Comparison of ENCODE assay signal across 19 cellular contexts in genomic region chr5:133581918-133582317, GRCh38. TPM values are rescaled to one million over a fixed set of nuclear protein-coding genes. Genes with fewer than 3 reads are reported as not detected.
DNase-seq lines count a peak whose midpoint lies in the region; ATAC-seq and TF ChIP-seq lines count a peak whose summit lies in the region.
"Had no signal": no experiment of that assay in that cellular context is flagged by ENCODE, and none has a peak within 500 bp of the region (broad histone marks: within the 10 kb centered on the region; RNA-seq: fewer than 3 reads in every experiment).

No MANE protein-coding gene starts in this region.

- TF ChIP-seq POLR2A in right lobe of liver (IDR thresholded peaks at IDR 0.05) = no peak

- H3K27me3 ChIP-seq in foreskin keratinocyte (peaks cover 17% of the 10 kb centered on the region), smooth muscle cell (ENCODE audit: low read depth) (peaks cover 4% of the 10 kb centered on the region), right lobe of liver (no peaks in the 10 kb centered on the region)

- H3K4me1 ChIP-seq in foreskin keratinocyte (no peaks in the 10 kb centered on the region), smooth muscle cell (ENCODE audit: low read depth) (no peaks in the 10 kb centered on the region), right lobe of liver (no peaks in the 10 kb centered on the region)

- H2AFZ ChIP-seq in smooth muscle cell (ENCODE audit: low read depth) = no peak overlapping the region
- H2AFZ ChIP-seq: GM23248 had no signal

- no peaks in the 10 kb centered on the region for H4K20me1 ChIP-seq in smooth muscle cell (ENCODE audit: low read depth)

- no peaks in the 10 kb centered on the region for H3F3A ChIP-seq in smooth muscle cell (ENCODE audit: low read depth)

- H3K4me3 ChIP-seq in smooth muscle cell (no peak overlapping the region), right lobe of liver (no peak overlapping the region)
- H3K4me3 ChIP-seq: GM23248 had no signal

- H3K79me2 ChIP-seq in smooth muscle cell (ENCODE audit: low read depth) = no peaks in the 10 kb centered on the region

- H3K36me3 ChIP-seq in smooth muscle cell (ENCODE audit: low read depth) (no peaks in the 10 kb centered on the region), right lobe of liver (no peaks in the 10 kb centered on the region)

- no peak overlapping the region for H3K4me2 ChIP-seq in smooth muscle cell

- intact Hi-C loops in right lobe of liver (cut with DNase I) = no loop called here

- WGBS in smooth muscle cell (ENCODE audit: low lambda C conversion rate) = 97% methylated on average over 5 of the region's 5 CpGs
- 29% methylated on average over 1 of the region's 5 CpGs for WGBS in right lobe of liver (ENCODE audit: insufficient coverage, low coverage, low lambda C conversion rate, missing lambda C conversion rate)

- no peak overlapping the region for H3K27ac ChIP-seq in foreskin keratinocyte
- no peak overlapping the region for H3K27ac ChIP-seq in smooth muscle cell (ENCODE audit: low read depth)
- H3K27ac ChIP-seq in right lobe of liver = no peak overlapping the region
- H3K27ac ChIP-seq: GM23248, HL-60 had no signal

- DNase-seq in DMS153 (lab: John Stamatoyannopoulos, UW) = peak; percentile 10
- peak; percentile 26 for DNase-seq in NCI-H1105 (lab: John Stamatoyannopoulos, UW)
- peak; percentile 46 for DNase-seq in NCI-H345 treated with DMSO at 0.1 percent for 48 hours (lab: John Stamatoyannopoulos, UW; ENCODE audit: unreplicated experiment)
- peak; percentile 11 for DNase-seq in foreskin keratinocyte
- DNase-seq in GM10248 (ENCODE audit: extremely low spot score) = no peak
- DNase-seq in smooth muscle cell (lab: John Stamatoyannopoulos, UW; ENCODE audit: unreplicated experiment) = no peak
- DNase-seq in right lobe of liver = no peak
- DNase-seq: ACHN, AML-193, GDM1, GM23248, NCI-H146, NCI-H2107, NCI-H510A treated with DMSO at 0.1 percent for 48 hours, SHP77 treated with DMSO at 0.1 percent for 48 hours, T-helper 17 cell had no signal

- H3K9me3 ChIP-seq in smooth muscle cell (replicated peaks; ENCODE audit: low read depth) (no peaks in the 10 kb centered on the region), right lobe of liver (no peaks in the 10 kb centered on the region)

- CTCF ChIA-PET in GM10248 (lab: Yijun Ruan, JAX) = no interaction called here

- H3K9ac ChIP-seq in smooth muscle cell (ENCODE audit: low read depth) = no peak overlapping the region
- H3K9ac ChIP-seq: GM23248 had no signal

- ATAC-seq in foreskin keratinocyte (peak; percentile 37), right lobe of liver (no peak)
- ATAC-seq: HCT116, T-helper 17 cell had no signal

- POLR2A ChIA-PET in GM10248 (lab: Yijun Ruan, JAX) = no interaction called here

- TF ChIP-seq CTCF in foreskin keratinocyte (conservative IDR thresholded peaks at IDR 0.05) = no peak
- TF ChIP-seq CTCF in GM10248 (IDR thresholded peaks at IDR 0.05; ENCODE audit: control extremely low read depth, extremely low read depth, low read depth, missing control alignments) = no peak
- no peak for TF ChIP-seq CTCF in smooth muscle cell (IDR thresholded peaks at IDR 0.05; ENCODE audit: borderline replicate concordance, insufficient read depth, poor library complexity, severe bottlenecking)
- no peak for TF ChIP-seq CTCF in right lobe of liver (IDR thresholded peaks at IDR 0.05)

RNA-seq across cellular contexts. Expression of gene FSTL4, which starts 30.4 kb away (rescaled TPM):
- 0.39 and 0.44 TPM in 2 replicates for total RNA-seq in foreskin keratinocyte
- 0.29 and 0.59 TPM in 2 replicates for polyA plus RNA-seq in foreskin keratinocyte
- total RNA-seq in smooth muscle cell = 0.13 and 0.49 TPM in 2 replicates
- polyA plus RNA-seq in smooth muscle cell = not detected in 2 replicates
- 1 to 10 TPM in 1 of 6 experiments, under 1 TPM in 2, not detected in 3; 0.62 to 1.3 (median 0.80) TPM for total RNA-seq in right lobe of liver
- total RNA-seq: GM23248 had no signal
- polyA plus RNA-seq: CD14-positive monocyte, GM23248 had no signal

Comparison
In these comparisons a context has a peak if more than half of its experiments do, and no peak if none do; other contexts are left out.
1. DNase-seq: peak in DMS153 (single experiment), NCI-H1105 (single experiment), NCI-H345 treated with DMSO at 0.1 percent for 48 hours (single experiment) and foreskin keratinocyte (2 of 2); none in GM10248 (single experiment), smooth muscle cell (single experiment) and right lobe of liver (0 of 3).